In genomic region chr17:81927653-81928496, GRCh38 we compare ENCODE assay signal across 1 cellular context.
TF ChIP-seq lines count a peak whose summit lies in the region.

Gene MAFG, minus strand, starts transcription at chr17:81927735. Its CDS starts 4,550 bp downstream, at chr17:81923185.

TF ChIP-seq in HepG2, 621 proteins besides CTCF, POLR2A, EP300 and RAD21 (continued from another document and continues in another):
- TF ChIP-seq AFF4 (CRISPR knock-in tag; IDR thresholded peaks at IDR 0.05) (0 out of 2 replicates have a peak, but pooled peaks have one; percentile 34), SKI (IDR thresholded peaks at IDR 0.05; ENCODE audit: partially characterized antibody) (peak; percentile 83), UBTF (CRISPR knock-in tag; IDR thresholded peaks at IDR 0.05) (peak; percentile 88; the same call in 1 of the 2 replicates), TEF (CRISPR knock-in tag; IDR thresholded peaks at IDR 0.05) (no peak; the same call in 1 of the 2 replicates), HDAC2 (CRISPR knock-in tag; IDR thresholded peaks at IDR 0.05) (peak; percentile 24), SRF (IDR thresholded peaks at IDR 0.05; ENCODE audit: low read depth, low read length) (no peak), ZNF670 (CRISPR knock-in tag; IDR thresholded peaks at IDR 0.05; ENCODE audit: borderline replicate concordance) (no peak), ZNF546 (CRISPR knock-in tag; conservative IDR thresholded peaks at IDR 0.05) (peak; percentile 74), ZFP82 (CRISPR knock-in tag; IDR thresholded peaks at IDR 0.05; ENCODE audit: borderline replicate concordance) (peak; percentile 54; the same call in 1 of the 2 replicates), GLMP (CRISPR knock-in tag; IDR thresholded peaks at IDR 0.05; ENCODE audit: borderline replicate concordance) (no peak), JARID2 (CRISPR knock-in tag; IDR thresholded peaks at IDR 0.05; ENCODE audit: insufficient replicate concordance) (peak; percentile 23), NFYB (CRISPR knock-in tag; IDR thresholded peaks at IDR 0.05) (0 out of 2 replicates have a peak, but pooled peaks have one; percentile 11), SYNCRIP (IDR thresholded peaks at IDR 0.05; ENCODE audit: insufficient read depth, low read depth, low read length) (no peak), RELA (CRISPR knock-in tag; IDR thresholded peaks at IDR 0.05) (no peak), ZNF678 (CRISPR knock-in tag; IDR thresholded peaks at IDR 0.05) (no peak), RARG (CRISPR knock-in tag; IDR thresholded peaks at IDR 0.05; ENCODE audit: low read depth) (no peak), ZNF558 (CRISPR knock-in tag; IDR thresholded peaks at IDR 0.05; ENCODE audit: borderline replicate concordance) (no peak), ZNF891 (CRISPR knock-in tag; IDR thresholded peaks at IDR 0.05) (no peak; the same call in 1 of the 2 replicates), ZNF207 (IDR thresholded peaks at IDR 0.05; ENCODE audit: borderline replicate concordance) (no peak), SIN3B (IDR thresholded peaks at IDR 0.05; ENCODE audit: low read length) (no peak; the same call in 1 of the 2 replicates), TAF15 (IDR thresholded peaks at IDR 0.05; ENCODE audit: low read depth, low read length, poor library complexity, severe bottlenecking) (peak; percentile 34), ZNF253 (CRISPR knock-in tag; IDR thresholded peaks at IDR 0.05; ENCODE audit: borderline replicate concordance) (no peak), ZNF607 (CRISPR knock-in tag; IDR thresholded peaks at IDR 0.05; ENCODE audit: borderline replicate concordance) (no peak; the same call in 1 of the 2 replicates), XRCC5 (optimal IDR thresholded peaks at IDR 0.05; ENCODE audit: low read length) (peak; percentile 19), RFXAP (CRISPR knock-in tag; IDR thresholded peaks at IDR 0.05; ENCODE audit: borderline replicate concordance) (0 out of 2 replicates have a peak, but pooled peaks have one; percentile 72), HHEX (CRISPR knock-in tag; IDR thresholded peaks at IDR 0.05) (no peak), AGO1 (IDR thresholded peaks at IDR 0.05; ENCODE audit: low read depth, low read length, poor library complexity, severe bottlenecking) (peak; percentile 97), ZMAT3 (CRISPR knock-in tag; conservative IDR thresholded peaks at IDR 0.05) (peak; percentile 5; the same call in 1 of the 2 replicates), CCAR2 (optimal IDR thresholded peaks at IDR 0.05; ENCODE audit: low read depth, low read length) (no peak), ZNF563 (CRISPR knock-in tag; IDR thresholded peaks at IDR 0.05) (no peak), SATB2 (CRISPR knock-in tag; IDR thresholded peaks at IDR 0.05) (no peak), NFE2L2 (IDR thresholded peaks at IDR 0.05; ENCODE audit: low read length) (no peak), GABPA (IDR thresholded peaks at IDR 0.05; ENCODE audit: low read depth, low read length) (no peak), GABPA (CRISPR knock-in tag; IDR thresholded peaks at IDR 0.05; ENCODE audit: low read depth) (no peak), ELF1 (CRISPR knock-in tag; IDR thresholded peaks at IDR 0.05) (0 out of 2 replicates have a peak, but pooled peaks have one; percentile 16), SP4 (CRISPR knock-in tag; IDR thresholded peaks at IDR 0.05) (0 out of 2 replicates have a peak, but pooled peaks have one; percentile 66), CAMTA2 (CRISPR knock-in tag; IDR thresholded peaks at IDR 0.05; ENCODE audit: borderline replicate concordance) (peak; percentile 91; the same call in 1 of the 2 replicates), HNF1B (CRISPR knock-in tag; IDR thresholded peaks at IDR 0.05) (no peak), MED1 (CRISPR knock-in tag; IDR thresholded peaks at IDR 0.05) (peak; percentile 71), SMAD9 (CRISPR knock-in tag; IDR thresholded peaks at IDR 0.05) (no peak; the same call in 1 of the 2 replicates)
- TF ChIP-seq, protein P1, sequence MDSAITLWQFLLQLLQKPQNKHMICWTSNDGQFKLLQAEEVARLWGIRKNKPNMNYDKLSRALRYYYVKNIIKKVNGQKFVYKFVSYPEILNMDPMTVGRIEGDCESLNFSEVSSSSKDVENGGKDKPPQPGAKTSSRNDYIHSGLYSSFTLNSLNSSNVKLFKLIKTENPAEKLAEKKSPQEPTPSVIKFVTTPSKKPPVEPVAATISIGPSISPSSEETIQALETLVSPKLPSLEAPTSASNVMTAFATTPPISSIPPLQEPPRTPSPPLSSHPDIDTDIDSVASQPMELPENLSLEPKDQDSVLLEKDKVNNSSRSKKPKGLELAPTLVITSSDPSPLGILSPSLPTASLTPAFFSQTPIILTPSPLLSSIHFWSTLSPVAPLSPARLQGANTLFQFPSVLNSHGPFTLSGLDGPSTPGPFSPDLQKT (CRISPR knock-in tag; IDR thresholded peaks at IDR 0.05; ENCODE audit: borderline replicate concordance): no peak
- TF ChIP-seq, protein P2, sequence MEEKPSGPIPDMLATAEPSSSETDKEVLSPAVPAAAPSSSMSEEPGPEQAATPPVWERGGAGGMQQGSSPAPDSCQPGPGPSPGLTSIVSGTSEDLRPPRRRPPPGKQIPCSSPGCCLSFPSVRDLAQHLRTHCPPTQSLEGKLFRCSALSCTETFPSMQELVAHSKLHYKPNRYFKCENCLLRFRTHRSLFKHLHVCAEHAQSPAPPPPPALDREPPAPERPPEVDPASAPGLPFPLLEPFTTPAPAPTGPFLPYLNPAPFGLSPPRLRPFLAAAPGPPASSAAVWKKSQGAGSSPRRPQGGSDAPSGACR (CRISPR knock-in tag; IDR thresholded peaks at IDR 0.05): peak; percentile 62
- TF ChIP-seq, protein P3, sequence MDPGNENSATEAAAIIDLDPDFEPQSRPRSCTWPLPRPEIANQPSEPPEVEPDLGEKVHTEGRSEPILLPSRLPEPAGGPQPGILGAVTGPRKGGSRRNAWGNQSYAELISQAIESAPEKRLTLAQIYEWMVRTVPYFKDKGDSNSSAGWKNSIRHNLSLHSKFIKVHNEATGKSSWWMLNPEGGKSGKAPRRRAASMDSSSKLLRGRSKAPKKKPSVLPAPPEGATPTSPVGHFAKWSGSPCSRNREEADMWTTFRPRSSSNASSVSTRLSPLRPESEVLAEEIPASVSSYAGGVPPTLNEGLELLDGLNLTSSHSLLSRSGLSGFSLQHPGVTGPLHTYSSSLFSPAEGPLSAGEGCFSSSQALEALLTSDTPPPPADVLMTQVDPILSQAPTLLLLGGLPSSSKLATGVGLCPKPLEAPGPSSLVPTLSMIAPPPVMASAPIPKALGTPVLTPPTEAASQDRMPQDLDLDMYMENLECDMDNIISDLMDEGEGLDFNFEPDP (CRISPR knock-in tag; conservative IDR thresholded peaks at IDR 0.05): no peak
- TF ChIP-seq, protein P4, sequence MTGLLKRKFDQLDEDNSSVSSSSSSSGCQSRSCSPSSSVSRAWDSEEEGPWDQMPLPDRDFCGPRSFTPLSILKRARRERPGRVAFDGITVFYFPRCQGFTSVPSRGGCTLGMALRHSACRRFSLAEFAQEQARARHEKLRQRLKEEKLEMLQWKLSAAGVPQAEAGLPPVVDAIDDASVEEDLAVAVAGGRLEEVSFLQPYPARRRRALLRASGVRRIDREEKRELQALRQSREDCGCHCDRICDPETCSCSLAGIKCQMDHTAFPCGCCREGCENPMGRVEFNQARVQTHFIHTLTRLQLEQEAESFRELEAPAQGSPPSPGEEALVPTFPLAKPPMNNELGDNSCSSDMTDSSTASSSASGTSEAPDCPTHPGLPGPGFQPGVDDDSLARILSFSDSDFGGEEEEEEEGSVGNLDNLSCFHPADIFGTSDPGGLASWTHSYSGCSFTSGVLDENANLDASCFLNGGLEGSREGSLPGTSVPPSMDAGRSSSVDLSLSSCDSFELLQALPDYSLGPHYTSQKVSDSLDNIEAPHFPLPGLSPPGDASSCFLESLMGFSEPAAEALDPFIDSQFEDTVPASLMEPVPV (CRISPR knock-in tag; IDR thresholded peaks at IDR 0.05): no peak; the same call in 1 of the 2 replicates
- TF ChIP-seq, protein P5, sequence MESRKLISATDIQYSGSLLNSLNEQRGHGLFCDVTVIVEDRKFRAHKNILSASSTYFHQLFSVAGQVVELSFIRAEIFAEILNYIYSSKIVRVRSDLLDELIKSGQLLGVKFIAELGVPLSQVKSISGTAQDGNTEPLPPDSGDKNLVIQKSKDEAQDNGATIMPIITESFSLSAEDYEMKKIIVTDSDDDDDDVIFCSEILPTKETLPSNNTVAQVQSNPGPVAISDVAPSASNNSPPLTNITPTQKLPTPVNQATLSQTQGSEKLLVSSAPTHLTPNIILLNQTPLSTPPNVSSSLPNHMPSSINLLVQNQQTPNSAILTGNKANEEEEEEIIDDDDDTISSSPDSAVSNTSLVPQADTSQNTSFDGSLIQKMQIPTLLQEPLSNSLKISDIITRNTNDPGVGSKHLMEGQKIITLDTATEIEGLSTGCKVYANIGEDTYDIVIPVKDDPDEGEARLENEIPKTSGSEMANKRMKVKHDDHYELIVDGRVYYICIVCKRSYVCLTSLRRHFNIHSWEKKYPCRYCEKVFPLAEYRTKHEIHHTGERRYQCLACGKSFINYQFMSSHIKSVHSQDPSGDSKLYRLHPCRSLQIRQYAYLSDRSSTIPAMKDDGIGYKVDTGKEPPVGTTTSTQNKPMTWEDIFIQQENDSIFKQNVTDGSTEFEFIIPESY (CRISPR knock-in tag; IDR thresholded peaks at IDR 0.05): no peak
